Comparison of ENCODE assay signal across 16 cellular contexts in genomic region chr15:27681038-27681437, GRCh38.
DNase-seq lines count a peak whose midpoint lies in the region; ATAC-seq and TF ChIP-seq lines count a peak whose summit lies in the region.
"Had no signal": no experiment of that assay in that cellular context is flagged by ENCODE, and none has a peak within 500 bp of the region (broad histone marks: within the 10 kb centered on the region; RNA-seq: fewer than 3 reads in every experiment).

No MANE protein-coding gene starts in this region.

- 40% methylated on average over 8 of the region's 8 CpGs for WGBS in SK-N-SH (ENCODE audit: low lambda C conversion rate)

- DNase-seq in SK-N-SH (peak; percentile 49), KBM-7 (peak; percentile 53), WTC11 (ENCODE audit: low spot score) (peak; percentile 90), Right ventricle myocardium superior (no peak), tibial artery (no peak)
- DNase-seq in stimulated activated CD4-positive, alpha-beta T cell treated with anti-CD3 and anti-CD28 coated beads, Interleukin-15, amount 100 ng/mL, for 24 hours, result peak; percentile 61
- DNase-seq: activated CD4-positive, alpha-beta T cell treated with anti-CD3 and anti-CD28 coated beads for 36 hours; activated gamma-delta T cell treated with Interleukin-2 at 50 U/mL for 16 hours; NCI-H1105 treated with DMSO at 0.1 percent for 48 hours; NCI-H226; stimulated activated naive B cell treated with anti-CD40 and anti-IgM and Interleukin-4, amounts not matched to agents 10 μg/mL and 1 μg/mL and 100 μg/mL, for 72 hours had no signal

- H3K4me3 Mint-ChIP-seq in WTC11, result no peak overlapping the region
- H3K4me3 Mint-ChIP-seq: activated CD4-positive, alpha-beta T cell treated with anti-CD3 and anti-CD28 coated beads for 36 hours; natural killer cell treated with Interleukin-12 subunit alpha and Interleukin-12 subunit beta and Interleukin-15 and Interleukin-18, amount 100 ng/mL, for 72 hours; stimulated activated naive B cell treated with anti-CD40 and anti-IgM and Interleukin-4, amounts not matched to agents 10 μg/mL and 1 μg/mL and 100 μg/mL, for 72 hours; T-helper 1 cell treated with Interleukin-12 subunit alpha and Interleukin-12 subunit beta and Interleukin-4 antibody, amounts not matched to agents 30 μg/mL and 1 μg/mL, for 36 hours had no signal

- H3K27me3 Mint-ChIP-seq in WTC11 (ENCODE audit: low read depth), result peaks cover 8% of the 10 kb centered on the region
- H3K27me3 Mint-ChIP-seq: activated CD4-positive, alpha-beta T cell treated with anti-CD3 and anti-CD28 coated beads for 36 hours; natural killer cell treated with Interleukin-12 subunit alpha and Interleukin-12 subunit beta and Interleukin-15 and Interleukin-18, amount 100 ng/mL, for 72 hours had no signal

- H2AFZ ChIP-seq in SK-N-SH (ENCODE audit: low read depth), result no peak overlapping the region

- intact Hi-C loops in Right ventricle myocardium superior (cut with DNase I), result no loop called here
- intact Hi-C loops in tibial artery (cut with DNase I; ENCODE audit: low total_unique reads), result no loop called here

- no peak for TF ChIP-seq EP300 in SK-N-SH (IDR thresholded peaks at IDR 0.05; ENCODE audit: borderline replicate concordance in 1 of 2, low read depth in 1 of 2, low read length in 1 of 2)

- TF ChIP-seq RAD21 in SK-N-SH (IDR thresholded peaks at IDR 0.05; ENCODE audit: low read length), result peak; percentile 17; the same call in 1 of the 2 replicates

- H3K9me3 ChIP-seq in SK-N-SH (no peaks in the 10 kb centered on the region), tibial artery (no peaks in the 10 kb centered on the region)
- H3K9me3 ChIP-seq: body of pancreas had no signal

- H3K9me2 ChIP-seq in SK-N-SH, result no peaks in the 10 kb centered on the region

- TF ChIP-seq CTCF in SK-N-SH (IDR thresholded peaks at IDR 0.05) (no peak), WTC11 (IDR thresholded peaks at IDR 0.05) (peak; percentile 77), tibial artery (IDR thresholded peaks at IDR 0.05) (no peak)

- peaks cover 27% of the 10 kb centered on the region for H3K4me1 Mint-ChIP-seq in WTC11
- H3K4me1 Mint-ChIP-seq: activated CD4-positive, alpha-beta T cell treated with anti-CD3 and anti-CD28 coated beads for 36 hours; stimulated activated naive B cell treated with anti-CD40 and anti-IgM and Interleukin-4, amounts not matched to agents 10 μg/mL and 1 μg/mL and 100 μg/mL, for 72 hours had no signal

- H3K4me2 ChIP-seq in SK-N-SH, result no peak overlapping the region

- CTCF ChIA-PET in SK-N-SH (lab: Yijun Ruan, JAX), result interaction anchor here (0.6 to 1.5 kb wide), 8 partner anchors 10 to 621 kb away, joined by 3 to 5 read pairs (median 4); no protein-coding TSS in a partner anchor
- CTCF ChIA-PET in WTC11 (lab: Charles Lee), result interaction anchor here (0.5 to 2.7 kb wide), 70 partner anchors 10 to 792 kb away, joined by 3 to 45 read pairs (median 5); partner anchors contain the start of gene OCA2

- no peaks in the 10 kb centered on the region for H3K36me3 ChIP-seq in SK-N-SH (replicated peaks in 1 of 2; ENCODE audit: control insufficient read depth in 1 of 2, insufficient read depth in 2 of 2, low read length in 1 of 2)
- H3K36me3 ChIP-seq in tibial artery, result no peaks in the 10 kb centered on the region

- in situ Hi-C loops in KBM-7 (cut with MboI; ENCODE audit: low pct_unique_long_range_greater_than_20kb, low sequenced_read_pairs), result no loop called here

- no peak overlapping the region for H3K9ac ChIP-seq in SK-N-SH

- H3F3A ChIP-seq in SK-N-SH (replicated peaks; ENCODE audit: insufficient read depth), result no peaks in the 10 kb centered on the region

- H3K27ac Mint-ChIP-seq in WTC11, result no peak overlapping the region
- H3K27ac Mint-ChIP-seq: activated CD4-positive, alpha-beta T cell treated with anti-CD3 and anti-CD28 coated beads for 36 hours; natural killer cell treated with Interleukin-12 subunit alpha and Interleukin-12 subunit beta and Interleukin-15 and Interleukin-18, amount 100 ng/mL, for 72 hours; stimulated activated naive B cell treated with anti-CD40 and anti-IgM and Interleukin-4, amounts not matched to agents 10 μg/mL and 1 μg/mL and 100 μg/mL, for 72 hours; T-helper 1 cell treated with Interleukin-12 subunit alpha and Interleukin-12 subunit beta and Interleukin-4 antibody, amounts not matched to agents 30 μg/mL and 1 μg/mL, for 36 hours had no signal

- H3K4me1 ChIP-seq in SK-N-SH (ENCODE audit: control insufficient read depth in 1 of 2, insufficient read depth in 2 of 2, low read depth in 1 of 2, low read length in 1 of 2) (peaks cover 0 to 12% of the 10 kb centered on the region in 2 experiments; a peak in 2 of 4 replicates), tibial artery (no peaks in the 10 kb centered on the region)
- H3K4me1 ChIP-seq: body of pancreas had no signal

- H3K27ac ChIP-seq in SK-N-SH (ENCODE audit: low read depth in 2 of 2, low read length in 1 of 2) (no peak overlapping the region), tibial artery (no peak overlapping the region)
- H3K27ac ChIP-seq: body of pancreas had no signal

- H3K4me3 ChIP-seq in SK-N-SH (ENCODE audit: low read depth in 2 of 2, low read length in 1 of 2), result no peak overlapping the region
- H3K4me3 ChIP-seq in tibial artery, result no peak overlapping the region
- H3K4me3 ChIP-seq: body of pancreas had no signal

- H3K9me3 Mint-ChIP-seq in WTC11, result no peaks in the 10 kb centered on the region
- H3K9me3 Mint-ChIP-seq: natural killer cell treated with Interleukin-12 subunit alpha and Interleukin-12 subunit beta and Interleukin-15 and Interleukin-18, amount 100 ng/mL, for 72 hours; stimulated activated naive B cell treated with anti-CD40 and anti-IgM and Interleukin-4, amounts not matched to agents 10 μg/mL and 1 μg/mL and 100 μg/mL, for 72 hours had no signal

- H4K20me1 ChIP-seq in SK-N-SH (ENCODE audit: insufficient read depth), result no peaks in the 10 kb centered on the region

- H3K36me3 Mint-ChIP-seq in WTC11, result no peaks in the 10 kb centered on the region
- H3K36me3 Mint-ChIP-seq: natural killer cell treated with Interleukin-12 subunit alpha and Interleukin-12 subunit beta and Interleukin-15 and Interleukin-18, amount 100 ng/mL, for 72 hours; stimulated activated naive B cell treated with anti-CD40 and anti-IgM and Interleukin-4, amounts not matched to agents 10 μg/mL and 1 μg/mL and 100 μg/mL, for 72 hours had no signal

- ATAC-seq in SK-N-SH treated with all-trans-retinoic acid at 6 μM for 48 hours (no peak), WTC11 (peak; percentile 77), HG02798 (IDR thresholded peaks at IDR 0.05; ENCODE audit: poor library complexity, unreplicated experiment) (no peak), Right ventricle myocardium superior (ENCODE audit: poor library complexity) (no peak)
- ATAC-seq: activated CD4-positive, alpha-beta T cell treated with anti-CD3 and anti-CD28 coated beads for 36 hours; body of pancreas; natural killer cell treated with Interleukin-12 subunit alpha and Interleukin-12 subunit beta and Interleukin-15 and Interleukin-18, amount 100 ng/mL, for 72 hours had no signal

- POLR2A ChIA-PET in SK-N-SH (lab: Yijun Ruan, JAX), result no interaction called here
- POLR2A ChIA-PET in WTC11 (lab: Charles Lee), result interaction anchor here (0.7 kb wide), 1 partner anchor 224 kb away, joined by 3 read pairs; no protein-coding TSS in a partner anchor

- no peaks in the 10 kb centered on the region for H3K27me3 ChIP-seq in SK-N-SH (ENCODE audit: insufficient read depth)
- no peaks in the 10 kb centered on the region for H3K27me3 ChIP-seq in tibial artery
- H3K27me3 ChIP-seq: body of pancreas had no signal

- no peaks in the 10 kb centered on the region for H3K79me2 ChIP-seq in SK-N-SH (ENCODE audit: insufficient read depth)

TF ChIP-seq in SK-N-SH, 30 proteins besides CTCF, POLR2A, EP300 and RAD21 (continues in another document):
- no peak for TF ChIP-seq MXI1 (IDR thresholded peaks at IDR 0.05; ENCODE audit: low read depth, low read length)
- TF ChIP-seq RCOR1 (IDR thresholded peaks at IDR 0.05; ENCODE audit: low read length), result no peak
- TF ChIP-seq SMC3 (IDR thresholded peaks at IDR 0.05; ENCODE audit: low read depth, low read length), result no peak

TF ChIP-seq in SK-N-SH treated with all-trans-retinoic acid at 6 μM for 48 hours, 23 proteins besides CTCF, POLR2A, EP300 and RAD21 (continues in another document):
- TF ChIP-seq ARNTL (CRISPR knock-in tag; IDR thresholded peaks at IDR 0.05; ENCODE audit: borderline replicate concordance, low read depth) (no peak), ZNF8 (CRISPR knock-in tag; IDR thresholded peaks at IDR 0.05) (no peak), BACH2 (CRISPR knock-in tag; IDR thresholded peaks at IDR 0.05; ENCODE audit: borderline replicate concordance) (no peak), ZFP3 (CRISPR knock-in tag; IDR thresholded peaks at IDR 0.05) (no peak), CREB5 (CRISPR knock-in tag; IDR thresholded peaks at IDR 0.05; ENCODE audit: low read depth) (no peak), GLIS3 (CRISPR knock-in tag; IDR thresholded peaks at IDR 0.05) (no peak)

TF ChIP-seq in WTC11, 78 proteins besides CTCF, POLR2A, EP300 and RAD21:
- TF ChIP-seq, protein P1, sequence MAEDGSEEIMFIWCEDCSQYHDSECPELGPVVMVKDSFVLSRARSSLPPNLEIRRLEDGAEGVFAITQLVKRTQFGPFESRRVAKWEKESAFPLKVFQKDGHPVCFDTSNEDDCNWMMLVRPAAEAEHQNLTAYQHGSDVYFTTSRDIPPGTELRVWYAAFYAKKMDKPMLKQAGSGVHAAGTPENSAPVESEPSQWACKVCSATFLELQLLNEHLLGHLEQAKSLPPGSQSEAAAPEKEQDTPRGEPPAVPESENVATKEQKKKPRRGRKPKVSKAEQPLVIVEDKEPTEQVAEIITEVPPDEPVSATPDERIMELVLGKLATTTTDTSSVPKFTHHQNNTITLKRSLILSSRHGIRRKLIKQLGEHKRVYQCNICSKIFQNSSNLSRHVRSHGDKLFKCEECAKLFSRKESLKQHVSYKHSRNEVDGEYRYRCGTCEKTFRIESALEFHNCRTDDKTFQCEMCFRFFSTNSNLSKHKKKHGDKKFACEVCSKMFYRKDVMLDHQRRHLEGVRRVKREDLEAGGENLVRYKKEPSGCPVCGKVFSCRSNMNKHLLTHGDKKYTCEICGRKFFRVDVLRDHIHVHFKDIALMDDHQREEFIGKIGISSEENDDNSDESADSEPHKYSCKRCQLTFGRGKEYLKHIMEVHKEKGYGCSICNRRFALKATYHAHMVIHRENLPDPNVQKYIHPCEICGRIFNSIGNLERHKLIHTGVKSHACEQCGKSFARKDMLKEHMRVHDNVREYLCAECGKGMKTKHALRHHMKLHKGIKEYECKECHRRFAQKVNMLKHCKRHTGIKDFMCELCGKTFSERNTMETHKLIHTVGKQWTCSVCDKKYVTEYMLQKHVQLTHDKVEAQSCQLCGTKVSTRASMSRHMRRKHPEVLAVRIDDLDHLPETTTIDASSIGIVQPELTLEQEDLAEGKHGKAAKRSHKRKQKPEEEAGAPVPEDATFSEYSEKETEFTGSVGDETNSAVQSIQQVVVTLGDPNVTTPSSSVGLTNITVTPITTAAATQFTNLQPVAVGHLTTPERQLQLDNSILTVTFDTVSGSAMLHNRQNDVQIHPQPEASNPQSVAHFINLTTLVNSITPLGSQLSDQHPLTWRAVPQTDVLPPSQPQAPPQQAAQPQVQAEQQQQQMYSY (CRISPR knock-in tag; IDR thresholded peaks at IDR 0.05), result no peak
- no peak for TF ChIP-seq ZNF423 (CRISPR knock-in tag; IDR thresholded peaks at IDR 0.05)

Comparison
In these comparisons a context has a peak if more than half of its experiments do, and no peak if none do; other contexts are left out.
1. DNase-seq: peak in SK-N-SH (single experiment), KBM-7 (single experiment), WTC11 (single experiment) and stimulated activated CD4-positive, alpha-beta T cell treated with anti-CD3 and anti-CD28 coated beads, Interleukin-15, amount 100 ng/mL, for 24 hours (single experiment); none in Right ventricle myocardium superior (single experiment) and tibial artery (0 of 2).
2. Of the 6 proteins assayed by ChIP-seq in both WTC11 and SK-N-SH: peak only in WTC11: CTCF; only in SK-N-SH: none; in both: none; in neither: 5.